In the genomic region with DNA sequence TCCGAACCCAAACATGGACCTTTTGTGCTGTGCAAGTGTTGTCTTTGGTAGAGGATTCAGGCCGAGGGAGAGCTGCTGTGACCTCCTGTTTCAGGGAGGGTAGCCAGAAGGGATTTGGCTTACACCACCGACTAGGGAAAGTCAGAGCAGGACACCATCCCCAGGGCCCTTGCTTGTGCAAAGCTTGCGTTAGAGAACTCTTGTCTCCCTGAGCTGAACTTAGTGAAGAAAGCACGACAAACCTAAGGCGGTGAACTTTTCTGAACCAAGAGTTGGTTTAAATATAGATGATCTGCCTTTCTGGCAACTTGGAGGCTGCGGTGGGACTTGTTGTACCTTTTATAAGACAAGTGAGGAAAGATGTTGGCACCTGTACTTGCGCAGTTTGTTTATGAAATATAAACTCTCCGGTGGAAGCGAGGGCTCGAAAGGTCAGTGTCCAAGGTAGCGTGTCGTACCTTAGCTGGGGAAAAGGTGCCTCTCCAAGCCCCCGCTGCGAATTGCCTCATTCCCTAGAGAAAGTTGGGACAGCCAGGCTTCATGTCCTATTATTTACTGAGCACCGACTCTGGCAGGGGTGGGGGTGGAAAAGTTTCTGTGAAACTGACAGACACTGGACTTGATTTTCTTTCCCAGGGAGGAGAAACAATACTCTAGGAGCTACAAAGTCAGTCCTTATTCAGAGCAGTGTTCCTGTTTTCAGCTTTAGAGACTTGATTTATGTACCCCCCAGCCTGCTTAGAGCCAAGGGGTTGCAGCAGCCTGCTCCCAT, we compare ENCODE assay signal across 11 cellular contexts. TPM values are rescaled to one million over a fixed set of nuclear protein-coding genes. Genes with fewer than 3 reads are reported as not detected.
A peak's percentile ranks its signal among the peaks of the same experiment; 100 is the strongest.
DNase-seq lines count a peak whose midpoint lies in the region; ATAC-seq and TF ChIP-seq lines count a peak whose summit lies in the region.
"Had no signal": no experiment of that assay in that cellular context is flagged by ENCODE, and none has a peak within 500 bp of the region (broad histone marks: within the 10 kb centered on the region; RNA-seq: fewer than 3 reads in every experiment).

No MANE protein-coding gene starts in this region.

- intact Hi-C loops in A673 (cut with micrococcal nuclease; ENCODE audit: unreplicated experiment), result no loop called here

- H3K4me3 Mint-ChIP-seq in neural crest cell, result peak overlapping the region; percentile 78
- H3K4me3 Mint-ChIP-seq: activated CD4-positive, alpha-beta memory T cell treated with anti-CD3 and anti-CD28 coated beads for 36 hours had no signal

- no peaks in the 10 kb centered on the region for H3K36me3 Mint-ChIP-seq in neural crest cell (ENCODE audit: low read depth)

- peaks cover 60% of the 10 kb centered on the region for H3K4me1 Mint-ChIP-seq in neural crest cell

- H3K4me1 ChIP-seq in A673 (ENCODE audit: insufficient read depth, low read length, poor library complexity, severe bottlenecking) (peaks cover 56% of the 10 kb centered on the region), SJCRH30 (peaks cover 36% of the 10 kb centered on the region)

- no peaks in the 10 kb centered on the region for H3K27me3 ChIP-seq in A673 (replicated peaks; ENCODE audit: insufficient read depth, low read depth, low read length, poor library complexity)
- no peaks in the 10 kb centered on the region for H3K27me3 ChIP-seq in SJCRH30

- H3K9me3 ChIP-seq in A673 (ENCODE audit: low read depth, low read length, poor library complexity, severe bottlenecking) (no peaks in the 10 kb centered on the region), SJCRH30 (replicated peaks) (no peaks in the 10 kb centered on the region)

- no peak for TF ChIP-seq CTCF in A673 (conservative IDR thresholded peaks at IDR 0.05; ENCODE audit: low read depth, low read length)
- no peak for TF ChIP-seq CTCF in fibroblast of the aortic adventitia (IDR thresholded peaks at IDR 0.05; ENCODE audit: insufficient read depth, low read length)
- TF ChIP-seq CTCF in neural crest cell (conservative IDR thresholded peaks at IDR 0.05), result no peak

- POLR2A ChIA-PET in A673 (lab: Charles Lee; ENCODE audit: low non-redundant PET), result interaction anchor here (0.5 to 0.6 kb wide), 2 partner anchors 9 to 488 kb away, joined by 4 to 9 read pairs; no protein-coding TSS in a partner anchor

- CTCF ChIA-PET in A673 (lab: Charles Lee), result interaction anchor here (0.6 kb wide), 3 partner anchors 12 to 463 kb away, joined by 3 to 8 read pairs (median 3); no protein-coding TSS in a partner anchor

- peak overlapping the region; percentile 82 for H3K27ac ChIP-seq in A673 (ENCODE audit: low read depth, low read length, poor library complexity, severe bottlenecking)
- H3K27ac ChIP-seq in SJCRH30, result peak overlapping the region; percentile 100

- H3K9me3 Mint-ChIP-seq in neural crest cell, result no peaks in the 10 kb centered on the region
- H3K9me3 Mint-ChIP-seq: activated CD4-positive, alpha-beta memory T cell treated with anti-CD3 and anti-CD28 coated beads for 36 hours had no signal

- H3K4me3 ChIP-seq in A673 (ENCODE audit: low read depth, low read length, poor library complexity, severe bottlenecking), result peak overlapping the region; percentile 39
- peak overlapping the region; percentile 65 for H3K4me3 ChIP-seq in SJCRH30
- peak overlapping the region; percentile 51 for H3K4me3 ChIP-seq in fibroblast of the aortic adventitia (ENCODE audit: low read depth, low read length)

- H3K27ac Mint-ChIP-seq in neural crest cell (ENCODE audit: unreplicated experiment), result peak overlapping the region; percentile 79
- H3K27ac Mint-ChIP-seq: activated CD4-positive, alpha-beta memory T cell treated with anti-CD3 and anti-CD28 coated beads for 36 hours had no signal

- H3K27me3 Mint-ChIP-seq in neural crest cell (ENCODE audit: low read depth), result peaks cover 4% of the 10 kb centered on the region
- H3K27me3 Mint-ChIP-seq: activated CD4-positive, alpha-beta memory T cell treated with anti-CD3 and anti-CD28 coated beads for 36 hours had no signal

- H3K36me3 ChIP-seq in A673 (ENCODE audit: insufficient read depth, low read length, poor library complexity, severe bottlenecking) (no peaks in the 10 kb centered on the region), SJCRH30 (0 out of 2 replicates have a peak, but pooled peaks cover 8% of the 10 kb centered on the region)

- no TSS peak for BruUV-seq in A673 (replicated peaks; lab: Mats Ljungman, UMichigan)

- DNase-seq in A673 (ENCODE audit: low spot score), result no peak
- peak in 1 of 2 experiments; percentile 47 for DNase-seq in SJCRH30
- peak; percentile 79 for DNase-seq in fibroblast of the aortic adventitia (ENCODE audit: low read depth)
- no peak for DNase-seq in neural crest cell (ENCODE audit: low read depth, low spot score)
- no peak for DNase-seq in DMS79 treated with DMSO at 0.1 percent for 48 hours (lab: John Stamatoyannopoulos, UW)
- DNase-seq in activated T-cell treated with anti-CD3 and anti-CD28 coated beads, Interleukin-2, amount 50 U/mL, for 1 hour, result no peak
- no peak for DNase-seq in DMS 273 treated with DMSO at 0.1 percent for 48 hours (lab: John Stamatoyannopoulos, UW)
- DNase-seq: activated CD4-positive, alpha-beta memory T cell treated with anti-CD3 and anti-CD28 coated beads for 36 hours; COR-L47; NCI-H146 had no signal

- ATAC-seq in GM21723 (IDR thresholded peaks at IDR 0.05; ENCODE audit: unreplicated experiment), result no peak

RNA-seq across cellular contexts. Expression of gene WBP1L, which starts 31.6 kb away (rescaled TPM):
- 20.0 and 20.3 TPM in 2 replicates for total RNA-seq in A673 (2021)
- total RNA-seq in SJCRH30 (2014; rRNA removed; shearing (Covaris generic)), result 24.1 TPM in 2 replicates
- total RNA-seq in fibroblast of the aortic adventitia (ENCODE audit: low replicate concordance), result 28.4 and 76.1 TPM in 2 replicates
- total RNA-seq in neural crest cell, result 21.2 and 22.0 TPM in 2 replicates
